ENCODE assay signal across 24 cellular contexts in genomic region chr9:83503881-83504280, GRCh38.
"Had no signal": no experiment of that assay in that cellular context is flagged by ENCODE, and none has a peak within 500 bp of the region (broad histone marks: within the 10 kb centered on the region; RNA-seq: fewer than 3 reads in every experiment).

No MANE protein-coding gene starts in this region.

- H3K27me3 ChIP-seq: colonic mucosa, dorsolateral prefrontal cortex, esophagus muscularis mucosa, hepatocyte, left lung, pancreas, right lobe of liver had no signal

- H3K79me2 ChIP-seq: hepatocyte had no signal

- H3K4me1 ChIP-seq: colonic mucosa, pancreas, right lobe of liver had no signal

- DNase-seq: activated CD4-positive, alpha-beta T cell treated with anti-CD3 and anti-CD28 coated beads for 4 hours; activated CD4-positive, alpha-beta T cell treated with anti-CD3 and anti-CD28 coated beads, Interleukin-2, amount 50 U/mL, for 48 hours; activated CD4-positive, CD25-positive, alpha-beta regulatory T cell; activated CD8-positive, alpha-beta memory T cell treated with anti-CD3 and anti-CD28 coated beads, Interleukin-2, amount 50 U/mL, for 48 hours; activated naive CD4-positive, alpha-beta T cell treated with Interleukin-2 at 50 U/mL for 16 hours; activated T-cell treated with anti-CD3 and anti-CD28 coated beads, Interleukin-2, amount 50 U/mL, for 4 hours; amygdala; colonic mucosa; dorsolateral prefrontal cortex; effector memory CD8-positive, alpha-beta T cell; glutamatergic neuron; immature natural killer cell; kidney glomerular epithelial cell; left lung; pancreas; right lobe of liver; stimulated activated CD4-positive, alpha-beta T cell treated with anti-CD3 and anti-CD28 coated beads, Interleukin-2, amount 100 ng/mL, for 24 hours; T-cell had no signal

- H3K4me2 ChIP-seq: hepatocyte had no signal

- H3K4me3 ChIP-seq: colonic mucosa, dorsolateral prefrontal cortex, esophagus muscularis mucosa, hepatocyte, left lung, pancreas, right lobe of liver, skin epidermis, thoracic aorta had no signal

- H3K36me3 ChIP-seq: colonic mucosa, esophagus muscularis mucosa, left lung, pancreas, right lobe of liver, thoracic aorta had no signal

- H3K9me3 ChIP-seq: colonic mucosa, esophagus muscularis mucosa, left lung, pancreas, right lobe of liver, thoracic aorta had no signal

- H2AFZ ChIP-seq: hepatocyte had no signal

- ATAC-seq: activated T-cell treated with anti-CD3 and anti-CD28 coated beads, Interleukin-2, amount 50 U/mL, for 4 hours; effector memory CD8-positive, alpha-beta T cell; left lung; natural killer cell treated with Interleukin-12 subunit alpha and Interleukin-12 subunit beta and Interleukin-15 and Interleukin-18, amount 100 ng/mL, for 72 hours; pancreas; right lobe of liver; stimulated activated memory B cell treated with anti-CD40 and anti-IgM and Interleukin-4, amounts not matched to agents 10 μg/mL and 1 μg/mL and 100 μg/mL, for 72 hours; T-cell had no signal

- H3K27ac ChIP-seq: colonic mucosa, dorsolateral prefrontal cortex, esophagus muscularis mucosa, hepatocyte, left lung, pancreas, right lobe of liver, skin epidermis, thoracic aorta had no signal
